In the genomic region with DNA sequence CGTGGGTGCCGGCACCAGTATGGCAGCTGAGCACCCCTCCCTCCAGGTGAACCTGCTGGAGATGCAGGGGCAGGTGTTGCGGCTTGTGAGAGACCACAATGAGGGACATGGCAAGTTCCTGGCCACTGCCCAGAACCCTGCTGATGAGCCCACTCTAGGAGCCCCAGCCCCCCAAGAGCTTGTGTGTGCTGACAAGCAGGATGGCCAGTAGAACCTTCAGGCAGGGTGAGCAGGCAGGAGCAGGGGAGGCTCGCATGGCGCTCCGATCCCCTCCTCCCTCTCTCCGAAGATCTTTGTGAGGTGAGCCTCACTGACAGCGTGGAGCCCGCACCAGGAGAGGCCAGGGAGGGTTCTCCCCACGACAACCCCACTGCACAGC, we compare ENCODE assay signal across 23 cellular contexts. TPM values are rescaled to one million over a fixed set of nuclear protein-coding genes. Genes with fewer than 3 reads are reported as not detected.
A peak's percentile ranks its signal among the peaks of the same experiment; 100 is the strongest.
DNase-seq lines count a peak whose midpoint lies in the region; ATAC-seq, FAIRE-seq and TF ChIP-seq lines count a peak whose summit lies in the region.
"Had no signal": no experiment of that assay in that cellular context is flagged by ENCODE, and none has a peak within 500 bp of the region (broad histone marks: within the 10 kb centered on the region; RNA-seq: fewer than 3 reads in every experiment).

No MANE protein-coding gene starts in this region.

- H3K23me2 ChIP-seq in H9 (ENCODE audit: insufficient read length, low read depth, low read length, poor library complexity, severe bottlenecking) = no peaks in the 10 kb centered on the region

- peak; percentile 60 to 79 for DNase-seq in NCI-H2081 (lab: John Stamatoyannopoulos, UW)
- no peak for DNase-seq in NCI-H2081 treated with DMSO at 0.1 percent for 48 hours (lab: John Stamatoyannopoulos, UW)
- no peak for DNase-seq in H9
- no peak for DNase-seq in astrocyte (ENCODE audit: low read depth)
- DNase-seq in neural progenitor cell (ENCODE audit: low spot score) = no peak
- no peak for DNase-seq in A172 (ENCODE audit: low spot score)
- DNase-seq: activated CD4-positive, alpha-beta T cell treated with anti-CD3 and anti-CD28 coated beads for 48 hours; activated naive CD4-positive, alpha-beta T cell treated with anti-CD3 and anti-CD28 coated beads, Interleukin-2, amount 10 ng/mL, durations not matched to agents 7 days and 5 days; AML-193; amniotic stem cell; CD8-positive, alpha-beta memory T cell; GF-D8; GOT3; mammary epithelial cell; NCI-H2171; psoas muscle had no signal

- H3T11ph ChIP-seq in H9 (ENCODE audit: low read length) = no peak overlapping the region

- H3K4me1 Mint-ChIP-seq in H9 (peaks cover 21 to 22% of the 10 kb centered on the region in 2 experiments), astrocyte (ENCODE audit: low read depth, unreplicated experiment) (no peaks in the 10 kb centered on the region), neural progenitor cell (no peaks in the 10 kb centered on the region)

- no peaks in the 10 kb centered on the region for H3K27me3 ChIP-seq in H9 (ENCODE audit: insufficient read depth, low read length)
- no peaks in the 10 kb centered on the region for H3K27me3 ChIP-seq in astrocyte (ENCODE audit: insufficient read depth, low read length)
- no peaks in the 10 kb centered on the region for H3K27me3 ChIP-seq in neural progenitor cell

- TF ChIP-seq CTCF in H9 (conservative IDR thresholded peaks at IDR 0.05) (no peak), astrocyte (IDR thresholded peaks at IDR 0.05; ENCODE audit: insufficient read depth, low read depth, low read length) (no peak), neural progenitor cell (IDR thresholded peaks at IDR 0.05) (no peak)

- H3K4me2 ChIP-seq in H9 (ENCODE audit: insufficient read depth, insufficient read length, low read length) (no peak overlapping the region), astrocyte (ENCODE audit: low read length) (peak overlapping the region; percentile 26), neural progenitor cell (no peak overlapping the region)

- no peak overlapping the region for H2AFZ ChIP-seq in H9 (ENCODE audit: low read length)
- H2AFZ ChIP-seq in astrocyte (ENCODE audit: low read depth, low read length) = peak overlapping the region; percentile 41
- peak overlapping the region; percentile 62 for H2AFZ ChIP-seq in neural progenitor cell (replicated peaks)

- no peaks in the 10 kb centered on the region; the same call in 1 of the 2 replicates for H3K4me1 ChIP-seq in H9 (ENCODE audit: insufficient read depth, low read length)
- peaks cover 2% of the 10 kb centered on the region for H3K4me1 ChIP-seq in astrocyte (ENCODE audit: insufficient read depth, low read length)
- H3K4me1 ChIP-seq in neural progenitor cell = no peaks in the 10 kb centered on the region
- H3K4me1 ChIP-seq: psoas muscle had no signal

- no peak overlapping the region for H3K4ac ChIP-seq in H9 (ENCODE audit: low read depth, low read length)

- no CpG with 5 or more reads among the region's 10 CpGs for WGBS in H9 (ENCODE audit: extremely low coverage, insufficient read length, low lambda C conversion rate)

- H3K36me3 Mint-ChIP-seq in H9 (ENCODE audit: insufficient read depth in 1 of 3, low read depth in 3 of 3) = no peaks in the 10 kb centered on the region
- no peaks in the 10 kb centered on the region for H3K36me3 Mint-ChIP-seq in astrocyte (ENCODE audit: low read depth, unreplicated experiment)
- no peaks in the 10 kb centered on the region for H3K36me3 Mint-ChIP-seq in neural progenitor cell
- H3K36me3 Mint-ChIP-seq: activated naive CD4-positive, alpha-beta T cell treated with anti-CD3 and anti-CD28 coated beads, Interleukin-2, amount 10 ng/mL, durations not matched to agents 7 days and 5 days; CD8-positive, alpha-beta memory T cell had no signal

- H3K56ac ChIP-seq in H9 (ENCODE audit: insufficient read length, low read depth, low read length) = no peak overlapping the region

- H3K9me3 Mint-ChIP-seq in H9 (no peaks in the 10 kb centered on the region), astrocyte (ENCODE audit: unreplicated experiment) (no peaks in the 10 kb centered on the region), neural progenitor cell (no peaks in the 10 kb centered on the region)
- H3K9me3 Mint-ChIP-seq: activated naive CD4-positive, alpha-beta T cell treated with anti-CD3 and anti-CD28 coated beads, Interleukin-2, amount 10 ng/mL, durations not matched to agents 7 days and 5 days; CD8-positive, alpha-beta memory T cell had no signal

- no peak overlapping the region for H2BK20ac ChIP-seq in H9 (ENCODE audit: low read depth, low read length, poor library complexity, severe bottlenecking)

- no peaks in the 10 kb centered on the region for H3K79me1 ChIP-seq in H9 (ENCODE audit: insufficient read depth, low read depth, low read length, poor library complexity, severe bottlenecking)

- no peak overlapping the region for H3K18ac ChIP-seq in H9 (ENCODE audit: insufficient read length, low read depth, low read length)

- H3K27ac ChIP-seq in H9 (ENCODE audit: insufficient read length, low read depth, low read length) = no peak overlapping the region
- no peak overlapping the region for H3K27ac ChIP-seq in astrocyte (ENCODE audit: low read depth, low read length)
- no peak overlapping the region for H3K27ac ChIP-seq in neural progenitor cell
- H3K27ac ChIP-seq: psoas muscle had no signal

- H4K5ac ChIP-seq in H9 (ENCODE audit: insufficient read length, low read depth, low read length) = no peak overlapping the region

- H4K91ac ChIP-seq in H9 (ENCODE audit: insufficient read length, low read depth, low read length) = no peak overlapping the region

- H2BK120ac ChIP-seq in H9 (ENCODE audit: low read depth, low read length, poor library complexity, severe bottlenecking) = no peak overlapping the region

- no peak overlapping the region for H2BK5ac ChIP-seq in H9 (ENCODE audit: insufficient read length, low read length)

- H4K8ac ChIP-seq in H9 (replicated peaks; ENCODE audit: insufficient read length, low read depth, low read length) = no peak overlapping the region

- no peak overlapping the region for H2BK12ac ChIP-seq in H9 (ENCODE audit: insufficient read length, low read depth, low read length)

- H3K9me3 ChIP-seq in H9 (ENCODE audit: control insufficient read depth, low read depth, low read length) (no peaks in the 10 kb centered on the region), astrocyte (ENCODE audit: insufficient read depth, low read depth, low read length) (no peaks in the 10 kb centered on the region), neural progenitor cell (ENCODE audit: low read depth) (no peaks in the 10 kb centered on the region)
- H3K9me3 ChIP-seq: psoas muscle had no signal

- H3K27me3 Mint-ChIP-seq in H9 (ENCODE audit: low read depth) (no peaks in the 10 kb centered on the region), astrocyte (ENCODE audit: low read depth, unreplicated experiment) (no peaks in the 10 kb centered on the region), neural progenitor cell (ENCODE audit: insufficient read depth, low read depth) (peaks cover 6% of the 10 kb centered on the region)

- FAIRE-seq in astrocyte (lab: Jason Lieb, UNC) = no peak
- FAIRE-seq: A204.1, GM18507 had no signal

- 0 out of 2 replicates have a peak overlapping the region, but pooled peaks have one; percentile 60 for H3K14ac ChIP-seq in H9 (ENCODE audit: insufficient read depth, low read length)

- H2AK5ac ChIP-seq in H9 (ENCODE audit: insufficient read length, low read length) = no peak overlapping the region

- H4K20me1 ChIP-seq in H9 (ENCODE audit: control insufficient read depth, insufficient read depth, insufficient read length) = no peaks in the 10 kb centered on the region
- H4K20me1 ChIP-seq in astrocyte (ENCODE audit: insufficient read depth, low read length) = no peaks in the 10 kb centered on the region
- no peaks in the 10 kb centered on the region for H4K20me1 ChIP-seq in neural progenitor cell (ENCODE audit: low read depth)

- H3K79me2 ChIP-seq in H9 (ENCODE audit: insufficient read depth, low read length) (no peaks in the 10 kb centered on the region), astrocyte (ENCODE audit: insufficient read depth, low read length) (no peaks in the 10 kb centered on the region), neural progenitor cell (ENCODE audit: low read depth) (no peaks in the 10 kb centered on the region)

- no peak overlapping the region for H3K23ac ChIP-seq in H9 (ENCODE audit: insufficient read length, low read depth, low read length)

- H3K36me3 ChIP-seq in astrocyte (ENCODE audit: insufficient read depth, low read length) = no peaks in the 10 kb centered on the region
- H3K36me3 ChIP-seq in neural progenitor cell = no peaks in the 10 kb centered on the region

- H3K4me3 Mint-ChIP-seq in H9 (no peak overlapping the region), astrocyte (ENCODE audit: unreplicated experiment) (no peak overlapping the region), neural progenitor cell (no peak overlapping the region)
- H3K4me3 Mint-ChIP-seq: activated naive CD4-positive, alpha-beta T cell treated with anti-CD3 and anti-CD28 coated beads, Interleukin-2, amount 10 ng/mL, durations not matched to agents 7 days and 5 days; CD8-positive, alpha-beta memory T cell had no signal

- H3K4me3 ChIP-seq in astrocyte (ENCODE audit: insufficient read depth, low read depth, low read length) (no peak overlapping the region), neural progenitor cell (no peak overlapping the region)
- H3K4me3 ChIP-seq: psoas muscle had no signal

- no peak overlapping the region for H2BK15ac ChIP-seq in H9 (ENCODE audit: low read depth, low read length)

- no peaks in the 10 kb centered on the region for H3F3A ChIP-seq in neural progenitor cell (ENCODE audit: low read depth)

- ATAC-seq in HG03280 (IDR thresholded peaks at IDR 0.05; ENCODE audit: unreplicated experiment) (no peak), HG03196 (IDR thresholded peaks at IDR 0.05; ENCODE audit: unreplicated experiment) (no peak)

- H3K9ac ChIP-seq in H9 (ENCODE audit: extremely low read depth, insufficient read length, low read length) = no peak overlapping the region
- H3K9ac ChIP-seq in astrocyte (ENCODE audit: low read length) = no peak overlapping the region
- no peak overlapping the region for H3K9ac ChIP-seq in neural progenitor cell

- H3K27ac Mint-ChIP-seq in H9 (no peak overlapping the region), astrocyte (ENCODE audit: unreplicated experiment) (no peak overlapping the region), neural progenitor cell (no peak overlapping the region)
- H3K27ac Mint-ChIP-seq: activated naive CD4-positive, alpha-beta T cell treated with anti-CD3 and anti-CD28 coated beads, Interleukin-2, amount 10 ng/mL, durations not matched to agents 7 days and 5 days; CD8-positive, alpha-beta memory T cell had no signal

RNA-seq across cellular contexts. Expression of gene NGRN, which starts 29.8 kb away (rescaled TPM):
- 79.2 and 80.2 TPM in 2 replicates for total RNA-seq in H9 (2021)
- total RNA-seq in astrocyte = 98.5 and 98.6 TPM in 2 replicates
- total RNA-seq in neural progenitor cell (ENCODE audit: low replicate concordance) = 47.8 and 66.8 TPM in 2 replicates
- 82.9 and 90.4 TPM in 2 replicates for total RNA-seq in A172 (2014; rRNA removed; shearing (Covaris generic))

RNA-seq across cellular contexts. Expression of gene TTLL13, which starts 45.9 kb away (rescaled TPM):
- total RNA-seq in H9 (2021) (not detected in 2 replicates), astrocyte (0.14 TPM in 1 of 2 replicates, not detected in the other), neural progenitor cell (ENCODE audit: low replicate concordance) (0.19 TPM in 1 of 2 replicates, not detected in the other)
- not detected in 2 replicates for total RNA-seq in A172 (2014; rRNA removed; shearing (Covaris generic))
- total RNA-seq: kidney epithelial cell, skeletal muscle tissue, urinary bladder had no signal

RNA-seq across cellular contexts. Expression of gene ZNF774, which starts 56.8 kb away (rescaled TPM):
- 1.0 and 2.5 TPM in 2 replicates for total RNA-seq in H9 (2021)
- total RNA-seq in astrocyte = 1.2 and 3.3 TPM in 2 replicates
- total RNA-seq in neural progenitor cell (ENCODE audit: low replicate concordance) = 1.9 and 8.3 TPM in 2 replicates
- 1.8 and 8.3 TPM in 2 replicates for total RNA-seq in A172 (2014; rRNA removed; shearing (Covaris generic))

Comparison
In these comparisons a context has a peak if more than half of its experiments do, and no peak if none do; other contexts are left out.
1. DNase-seq: peak in NCI-H2081 (2 of 2); none in NCI-H2081 treated with DMSO at 0.1 percent for 48 hours (single experiment), H9 (single experiment), astrocyte (single experiment), neural progenitor cell (single experiment) and A172 (single experiment).